ENCODE assay signal across 8 cellular contexts in the genomic region with DNA sequence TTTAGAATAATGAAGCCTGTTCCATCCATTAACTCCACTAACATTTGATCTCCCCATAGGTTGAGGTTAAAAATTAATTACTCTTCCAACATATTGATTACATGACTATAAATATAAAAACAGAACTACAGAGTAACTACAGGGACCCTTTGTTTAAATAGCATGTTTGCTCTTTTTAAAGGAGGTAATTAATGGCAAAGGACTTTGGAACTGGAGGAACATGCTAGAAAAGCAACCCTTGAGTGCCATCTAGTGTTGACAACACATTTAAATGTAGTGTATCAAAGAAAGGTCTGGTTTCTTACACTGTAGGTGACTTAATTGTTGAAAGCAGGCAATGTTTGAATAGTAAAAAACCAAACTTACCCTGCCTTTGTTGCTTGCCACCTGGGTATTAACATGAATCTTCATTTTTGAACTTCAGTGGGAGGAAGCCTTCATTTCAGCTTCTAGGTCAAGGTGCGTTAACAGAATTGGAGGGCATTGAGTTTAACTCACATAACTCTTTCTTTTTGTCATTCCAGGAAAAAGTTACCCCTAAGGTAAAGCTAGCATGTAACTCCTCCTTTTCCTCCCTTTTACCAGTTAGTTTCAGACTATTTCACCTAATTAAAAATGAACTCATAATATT. TPM values are rescaled to one million over a fixed set of nuclear protein-coding genes. Genes with fewer than 3 reads are reported as not detected.
A peak's percentile ranks its signal among the peaks of the same experiment; 100 is the strongest.
DNase-seq lines count a peak whose midpoint lies in the region; ATAC-seq, FAIRE-seq and TF ChIP-seq lines count a peak whose summit lies in the region.

No MANE protein-coding gene starts in this region.

- DNase-seq in AG09309 (ENCODE audit: low read depth) = peak; percentile 38
- DNase-seq in GM12891 (ENCODE audit: insufficient read length, low spot score) = no peak
- peak; percentile 5 for DNase-seq in NCI-H510A (lab: John Stamatoyannopoulos, UW)
- peak; percentile 71 for DNase-seq in astrocyte of the cerebellum (ENCODE audit: low read depth)
- peak; percentile 31 for DNase-seq in hepatic stellate cell (ENCODE audit: low spot score)
- DNase-seq in GM19238 (ENCODE audit: insufficient read length, low spot score) = no peak

- H3K9me3 ChIP-seq in skeletal muscle tissue (ENCODE audit: control insufficient read depth in 3 of 3, low read length in 3 of 3) = no peaks in the 10 kb centered on the region

- peak overlapping the region; percentile 72 for H3K27ac ChIP-seq in skeletal muscle tissue (ENCODE audit: low read depth, low read length)

- H3K4me1 ChIP-seq in skeletal muscle tissue (ENCODE audit: control insufficient read depth in 3 of 3, insufficient read depth in 3 of 3, low read length in 3 of 3) = peaks cover 7 to 13% (median 10%) of the 10 kb centered on the region in 3 donors

- H3K4me3 ChIP-seq in AG09309 (ENCODE audit: control insufficient read depth, low read depth, low read length) (no peak overlapping the region), astrocyte of the cerebellum (ENCODE audit: low read depth, low read length) (no peak overlapping the region), skeletal muscle tissue (ENCODE audit: low read length in 3 of 3) (no peak overlapping the region)

- ATAC-seq in HG03342 (IDR thresholded peaks at IDR 0.05; ENCODE audit: unreplicated experiment) = peak; percentile 77

- no peaks in the 10 kb centered on the region for H3K27me3 ChIP-seq in skeletal muscle tissue (ENCODE audit: control insufficient read depth in 3 of 3, insufficient read depth in 3 of 3, low read length in 3 of 3)

- in situ Hi-C loops in astrocyte of the cerebellum (cut with HindIII; ENCODE audit: low sequenced_read_pairs) = no loop called here

- TF ChIP-seq CTCF in AG09309 (IDR thresholded peaks at IDR 0.05; ENCODE audit: control insufficient read depth, insufficient read depth, low read depth, low read length, missing control alignments) = peak; percentile 50
- TF ChIP-seq CTCF in astrocyte of the cerebellum (IDR thresholded peaks at IDR 0.05; ENCODE audit: low read depth, low read length, missing control alignments) = peak; percentile 47

- FAIRE-seq in GM12891 (lab: Jason Lieb, UNC) = peak; percentile 81

- no peak for TF ChIP-seq POLR2A in GM12891 (IDR thresholded peaks at IDR 0.05; ENCODE audit: low read depth, low read length)

- no peaks in the 10 kb centered on the region for H3K36me3 ChIP-seq in skeletal muscle tissue (ENCODE audit: control insufficient read depth in 3 of 3, insufficient read depth in 3 of 3, low read length in 3 of 3)

- peak overlapping the region; percentile 26 to 42 (median 30) for H3K9ac ChIP-seq in skeletal muscle tissue (ENCODE audit: low read depth in 1 of 3, low read length in 3 of 3)

TF ChIP-seq in GM12891, 5 proteins besides CTCF, POLR2A, EP300 and RAD21:
- TF ChIP-seq POU2F2 (IDR thresholded peaks at IDR 0.05; ENCODE audit: low read depth, low read length) (no peak), SPI1 (IDR thresholded peaks at IDR 0.05; ENCODE audit: low read depth, low read length) (no peak), POLR2AphosphoS5 (IDR thresholded peaks at IDR 0.05; ENCODE audit: low read depth, low read length) (no peak), TAF1 (IDR thresholded peaks at IDR 0.05; ENCODE audit: low read depth, low read length) (no peak), PAX5 (IDR thresholded peaks at IDR 0.05; ENCODE audit: insufficient read depth, low read length, severe bottlenecking) (no peak)

RNA-seq across cellular contexts. Expression of a gene that starts 52.6 kb away (rescaled TPM):
- 72.0 TPM for polyA plus RNA-seq in GM12891 (2012; ENCODE audit: low read depth, missing spikeins)
- total RNA-seq in skeletal muscle tissue = 72.5 TPM

Comparison
In these comparisons a context has a peak if more than half of its experiments do, and no peak if none do; other contexts are left out.
1. DNase-seq: peak in AG09309 (single experiment), NCI-H510A (single experiment), astrocyte of the cerebellum (single experiment) and hepatic stellate cell (single experiment); none in GM12891 (single experiment) and GM19238 (single experiment).